Comparison of ENCODE assay signal across 26 cellular contexts in genomic region chr2:70518557-70518956, GRCh38.
"Had no signal": no experiment of that assay in that cellular context is flagged by ENCODE, and none has a peak within 500 bp of the region (broad histone marks: within the 10 kb centered on the region; RNA-seq: fewer than 3 reads in every experiment).

No MANE protein-coding gene starts in this region.

- H3K27ac ChIP-seq: left ventricle myocardium inferior, ovary, right atrium auricular region, right lobe of liver, stomach, testis, thyroid gland, transverse colon, upper lobe of left lung, vagina had no signal

- H3K4me3 ChIP-seq: left ventricle myocardium inferior, lung, mucosa of descending colon, ovary, right atrium auricular region, right lobe of liver, smooth muscle cell, stomach, testis, thyroid gland, transverse colon, upper lobe of left lung, vagina had no signal

- H3K27me3 ChIP-seq: ovary, right atrium auricular region, right lobe of liver, stomach, testis, thyroid gland, transverse colon, upper lobe of left lung, vagina had no signal

- H3K9me3 ChIP-seq: left ventricle myocardium inferior, mucosa of descending colon, ovary, right atrium auricular region, right lobe of liver, stomach, testis, thyroid gland, transverse colon, upper lobe of left lung, vagina had no signal

- H3K27ac Mint-ChIP-seq: memory B cell; progenitor cell of endocrine pancreas; stimulated activated memory B cell treated with anti-CD40 and anti-IgM and Interleukin-4, amounts not matched to agents 10 μg/mL and 1 μg/mL and 100 μg/mL, for 72 hours had no signal

- H3K9me3 Mint-ChIP-seq: memory B cell; naive thymus-derived CD4-positive, alpha-beta T cell; natural killer cell treated with Interleukin-12 subunit alpha and Interleukin-12 subunit beta and Interleukin-15 and Interleukin-18, amount 100 ng/mL, for 72 hours; stimulated activated memory B cell treated with anti-CD40 and anti-IgM and Interleukin-4, amounts not matched to agents 10 μg/mL and 1 μg/mL and 100 μg/mL, for 72 hours had no signal

- DNase-seq: hippocampal formation; left ventricle myocardium inferior; midbrain; mucosa of descending colon; naive thymus-derived CD4-positive, alpha-beta T cell; occipital lobe; ovary; right lobe of liver; stimulated activated CD4-positive, alpha-beta T cell treated with anti-CD3 and anti-CD28 coated beads, Interleukin-1b, Interleukin-23, amount 100 ng/mL, for 48 hours; stimulated activated CD4-positive, alpha-beta T cell treated with anti-CD3 and anti-CD28 coated beads, Interleukin-2, amount 100 ng/mL, for 48 hours; stimulated activated CD4-positive, alpha-beta T cell treated with anti-CD3 and anti-CD28 coated beads, Interleukin-4, amount 100 ng/mL, for 4 hours; stimulated activated CD8-positive, alpha-beta memory T cell treated with anti-CD3 and anti-CD28 coated beads, Interleukin-4, amount 100 ng/mL, for 48 hours; stimulated activated naive CD4-positive, alpha-beta T cell treated with Interleukin-2 at 50 U/mL for 16 hours; stomach; testis; thyroid gland; transverse colon had no signal

- H3K36me3 ChIP-seq: left ventricle myocardium inferior, ovary, right atrium auricular region, right lobe of liver, stomach, thyroid gland, transverse colon, upper lobe of left lung, vagina had no signal

- H3K4me3 Mint-ChIP-seq: memory B cell; naive thymus-derived CD4-positive, alpha-beta T cell; natural killer cell treated with Interleukin-12 subunit alpha and Interleukin-12 subunit beta and Interleukin-15 and Interleukin-18, amount 100 ng/mL, for 72 hours; stimulated activated memory B cell treated with anti-CD40 and anti-IgM and Interleukin-4, amounts not matched to agents 10 μg/mL and 1 μg/mL and 100 μg/mL, for 72 hours had no signal

- H3K4me1 ChIP-seq: left ventricle myocardium inferior, right atrium auricular region, testis had no signal

- H3K4me2 ChIP-seq: smooth muscle cell had no signal

- H3K36me3 Mint-ChIP-seq: memory B cell; natural killer cell treated with Interleukin-12 subunit alpha and Interleukin-12 subunit beta and Interleukin-15 and Interleukin-18, amount 100 ng/mL, for 72 hours; stimulated activated memory B cell treated with anti-CD40 and anti-IgM and Interleukin-4, amounts not matched to agents 10 μg/mL and 1 μg/mL and 100 μg/mL, for 72 hours had no signal

- H3K27me3 Mint-ChIP-seq: naive thymus-derived CD4-positive, alpha-beta T cell; natural killer cell treated with Interleukin-12 subunit alpha and Interleukin-12 subunit beta and Interleukin-15 and Interleukin-18, amount 100 ng/mL, for 72 hours; stimulated activated memory B cell treated with anti-CD40 and anti-IgM and Interleukin-4, amounts not matched to agents 10 μg/mL and 1 μg/mL and 100 μg/mL, for 72 hours had no signal
